17 cellular contexts compared by ENCODE assay signal in the genomic region with DNA sequence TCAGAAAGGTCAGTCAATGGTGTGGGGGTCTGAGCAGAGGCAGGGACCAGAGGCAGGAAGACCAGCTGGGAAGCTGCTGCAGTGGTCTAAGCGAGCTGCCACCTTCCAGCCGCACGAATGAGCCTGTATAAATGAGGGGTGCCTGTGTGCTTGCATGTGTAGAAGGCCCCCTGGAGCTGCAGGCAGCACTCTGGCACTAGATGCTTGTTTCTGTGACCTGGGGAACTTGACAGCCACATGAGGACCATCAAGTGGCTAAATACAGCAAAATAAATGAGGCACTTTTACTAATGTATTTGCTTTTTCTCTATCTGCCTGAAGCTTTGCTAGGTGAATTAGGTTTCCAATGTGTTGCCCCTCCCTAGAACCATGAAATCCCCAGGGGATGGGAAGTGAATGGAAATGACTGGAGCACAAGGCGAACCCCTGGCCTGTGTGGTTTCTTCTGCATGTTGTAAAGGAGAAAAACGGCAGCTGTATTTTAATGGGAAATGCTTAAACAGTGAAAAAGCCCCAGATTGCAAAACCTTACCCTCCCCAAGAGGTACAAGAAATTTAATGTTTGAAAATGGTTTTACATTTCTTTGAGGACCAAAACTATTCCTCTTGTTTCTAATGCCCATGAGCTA. TPM values are rescaled to one million over a fixed set of nuclear protein-coding genes. Genes with fewer than 3 reads are reported as not detected.
DNase-seq lines count a peak whose midpoint lies in the region; ATAC-seq and TF ChIP-seq lines count a peak whose summit lies in the region.
"Had no signal": no experiment of that assay in that cellular context is flagged by ENCODE, and none has a peak within 500 bp of the region (broad histone marks: within the 10 kb centered on the region; RNA-seq: fewer than 3 reads in every experiment).

No MANE protein-coding gene starts in this region.

- peaks cover 9% of the 10 kb centered on the region for H3K27me3 Mint-ChIP-seq in GM23338 (ENCODE audit: insufficient read depth, low read depth, poor library complexity)
- H3K27me3 Mint-ChIP-seq in activated naive CD8-positive, alpha-beta T cell treated with anti-CD3 and anti-CD28 coated beads for 36 hours = peaks cover 23% of the 10 kb centered on the region
- H3K27me3 Mint-ChIP-seq in stimulated activated naive CD8-positive, alpha-beta T cell treated with anti-CD3 and anti-CD28 coated beads, Interleukin-15, amount 100 ng/mL, for 72 hours = peaks cover 33% of the 10 kb centered on the region

- no peaks in the 10 kb centered on the region for H3K79me2 ChIP-seq in GM23338 (replicated peaks; ENCODE audit: insufficient read depth)

- H3K4me3 Mint-ChIP-seq in GM23338 = no peak overlapping the region
- no peak overlapping the region for H3K4me3 Mint-ChIP-seq in activated naive CD8-positive, alpha-beta T cell treated with anti-CD3 and anti-CD28 coated beads for 36 hours
- H3K4me3 Mint-ChIP-seq in stimulated activated naive CD8-positive, alpha-beta T cell treated with anti-CD3 and anti-CD28 coated beads, Interleukin-15, amount 100 ng/mL, for 72 hours = no peak overlapping the region
- H3K4me3 Mint-ChIP-seq: activated CD8-positive, alpha-beta T cell treated with anti-CD3 and anti-CD28 coated beads, Interleukin-2, amount 10 ng/mL, durations not matched to agents 7 days and 5 days; CD8-positive, alpha-beta T cell had no signal

- no peaks in the 10 kb centered on the region for H3F3A ChIP-seq in GM23338 (replicated peaks; ENCODE audit: low read depth)

- no peaks in the 10 kb centered on the region for H4K20me1 ChIP-seq in GM23338 (replicated peaks; ENCODE audit: insufficient read depth)

- H3K27ac ChIP-seq in GM23338 (ENCODE audit: low read depth) = no peak overlapping the region
- H3K27ac ChIP-seq: coronary artery, epithelial cell of prostate, WERI-Rb-1 had no signal

- no peak overlapping the region for H3K27ac Mint-ChIP-seq in GM23338
- no peak overlapping the region for H3K27ac Mint-ChIP-seq in activated naive CD8-positive, alpha-beta T cell treated with anti-CD3 and anti-CD28 coated beads for 36 hours
- H3K27ac Mint-ChIP-seq in stimulated activated naive CD8-positive, alpha-beta T cell treated with anti-CD3 and anti-CD28 coated beads, Interleukin-15, amount 100 ng/mL, for 72 hours = no peak overlapping the region
- H3K27ac Mint-ChIP-seq: activated CD8-positive, alpha-beta T cell treated with anti-CD3 and anti-CD28 coated beads, Interleukin-2, amount 10 ng/mL, durations not matched to agents 7 days and 5 days; activated T-helper 2 cell treated with anti-CD3 and anti-CD28 coated beads, Interferon-gamma antibody, Interleukin-2, Interleukin-4, amounts not matched to agents 10 μg/mL and 5 μg/mL and 100 μg/mL, durations not matched to agents 14 hours and 24 hours and 36 hours; CD8-positive, alpha-beta T cell had no signal

- ATAC-seq in GM23338 = peak; percentile 28; the same call in 2 of the 3 replicates
- ATAC-seq in SK-N-SH treated with all-trans-retinoic acid at 6 μM for 48 hours = no peak
- ATAC-seq in stimulated activated naive CD8-positive, alpha-beta T cell treated with anti-CD3 and anti-CD28 coated beads, Interleukin-15, amount 100 ng/mL, for 72 hours = no peak
- ATAC-seq: activated CD8-positive, alpha-beta T cell treated with anti-CD3 and anti-CD28 coated beads, Interleukin-2, amount 10 ng/mL, durations not matched to agents 7 days and 5 days; CD8-positive, alpha-beta T cell; Panc1 had no signal

- H3K4me3 ChIP-seq in GM23338 = no peak overlapping the region
- H3K4me3 ChIP-seq in cardiac fibroblast (replicated peaks in 1 of 2; ENCODE audit: low read depth in 2 of 2, low read length in 2 of 2) = no peak overlapping the region
- H3K4me3 ChIP-seq: coronary artery had no signal

- no peaks in the 10 kb centered on the region for H3K27me3 ChIP-seq in GM23338 (ENCODE audit: insufficient read depth)

- no peaks in the 10 kb centered on the region for H3K4me1 ChIP-seq in GM23338 (ENCODE audit: insufficient read depth)

- no peaks in the 10 kb centered on the region for H3K36me3 Mint-ChIP-seq in GM23338 (ENCODE audit: low read depth)
- H3K36me3 Mint-ChIP-seq in activated naive CD8-positive, alpha-beta T cell treated with anti-CD3 and anti-CD28 coated beads for 36 hours = no peaks in the 10 kb centered on the region
- H3K36me3 Mint-ChIP-seq: CD8-positive, alpha-beta T cell had no signal

- TF ChIP-seq CTCF in GM23338 (conservative IDR thresholded peaks at IDR 0.05; ENCODE audit: low read depth in 2 of 2) = no peak
- no peak for TF ChIP-seq CTCF in cardiac fibroblast (IDR thresholded peaks at IDR 0.05; ENCODE audit: low read depth, low read length)

- DNase-seq in GM23338 (ENCODE audit: low spot score) = no peak
- peak; percentile 10 for DNase-seq in NCI-H2081 treated with DMSO at 0.1 percent for 48 hours (lab: John Stamatoyannopoulos, UW)
- peak; percentile 62 to 89 for DNase-seq in cardiac fibroblast (ENCODE audit: low read depth in 2 of 2)
- peak; percentile 20 for DNase-seq in renal cortical epithelial cell (ENCODE audit: low read depth)
- DNase-seq in activated naive CD8-positive, alpha-beta T cell treated with anti-CD3 and anti-CD28 coated beads for 36 hours = no peak
- no peak for DNase-seq in stimulated activated naive CD8-positive, alpha-beta T cell treated with anti-CD3 and anti-CD28 coated beads, Interleukin-15, amount 100 ng/mL, for 72 hours
- DNase-seq: activated CD8-positive, alpha-beta T cell treated with anti-CD3 and anti-CD28 coated beads, Interleukin-2, amount 10 ng/mL, durations not matched to agents 7 days and 5 days; CD8-positive, alpha-beta T cell; GDM1; hippocampal formation; SW 1271; WERI-Rb-1 had no signal

- peak overlapping the region; percentile 23; the same call in 1 of the 2 replicates for H2AFZ ChIP-seq in GM23338

- no peaks in the 10 kb centered on the region for H3K9me2 ChIP-seq in GM23338 (ENCODE audit: insufficient read depth)

- no peaks in the 10 kb centered on the region for H3K36me3 ChIP-seq in GM23338 (ENCODE audit: insufficient read depth)
- H3K36me3 ChIP-seq: WERI-Rb-1 had no signal

- H3K4me2 ChIP-seq in GM23338 = no peak overlapping the region

- no peaks in the 10 kb centered on the region for H3K9me3 Mint-ChIP-seq in GM23338
- H3K9me3 Mint-ChIP-seq in activated naive CD8-positive, alpha-beta T cell treated with anti-CD3 and anti-CD28 coated beads for 36 hours = no peaks in the 10 kb centered on the region
- no peaks in the 10 kb centered on the region for H3K9me3 Mint-ChIP-seq in stimulated activated naive CD8-positive, alpha-beta T cell treated with anti-CD3 and anti-CD28 coated beads, Interleukin-15, amount 100 ng/mL, for 72 hours
- H3K9me3 Mint-ChIP-seq: activated T-helper 2 cell treated with anti-CD3 and anti-CD28 coated beads, Interferon-gamma antibody, Interleukin-2, Interleukin-4, amounts not matched to agents 10 μg/mL and 5 μg/mL and 100 μg/mL, durations not matched to agents 14 hours and 24 hours and 36 hours; CD8-positive, alpha-beta T cell had no signal

- H3K4me1 Mint-ChIP-seq in GM23338 = peaks cover 21% of the 10 kb centered on the region
- peaks cover 6% of the 10 kb centered on the region for H3K4me1 Mint-ChIP-seq in activated naive CD8-positive, alpha-beta T cell treated with anti-CD3 and anti-CD28 coated beads for 36 hours
- H3K4me1 Mint-ChIP-seq in stimulated activated naive CD8-positive, alpha-beta T cell treated with anti-CD3 and anti-CD28 coated beads, Interleukin-15, amount 100 ng/mL, for 72 hours = peaks cover 12% of the 10 kb centered on the region

TF ChIP-seq in GM23338, 12 proteins besides CTCF, POLR2A, EP300 and RAD21:
- no peak for TF ChIP-seq ZNF114 (CRISPR knock-in tag; IDR thresholded peaks at IDR 0.05)
TF ChIP-seq in GM23338: peak in this region for 0.

TF ChIP-seq in SK-N-SH treated with all-trans-retinoic acid at 6 μM for 48 hours, 23 proteins besides CTCF, POLR2A, EP300 and RAD21:
- no peak for TF ChIP-seq ISL1 (CRISPR knock-in tag; IDR thresholded peaks at IDR 0.05)
- no peak for TF ChIP-seq ZC3H10 (CRISPR knock-in tag; IDR thresholded peaks at IDR 0.05)
- TF ChIP-seq TCF4 (CRISPR knock-in tag; IDR thresholded peaks at IDR 0.05; ENCODE audit: borderline replicate concordance) = no peak
- TF ChIP-seq RARB (CRISPR knock-in tag; IDR thresholded peaks at IDR 0.05) = no peak
- TF ChIP-seq, protein P1, sequence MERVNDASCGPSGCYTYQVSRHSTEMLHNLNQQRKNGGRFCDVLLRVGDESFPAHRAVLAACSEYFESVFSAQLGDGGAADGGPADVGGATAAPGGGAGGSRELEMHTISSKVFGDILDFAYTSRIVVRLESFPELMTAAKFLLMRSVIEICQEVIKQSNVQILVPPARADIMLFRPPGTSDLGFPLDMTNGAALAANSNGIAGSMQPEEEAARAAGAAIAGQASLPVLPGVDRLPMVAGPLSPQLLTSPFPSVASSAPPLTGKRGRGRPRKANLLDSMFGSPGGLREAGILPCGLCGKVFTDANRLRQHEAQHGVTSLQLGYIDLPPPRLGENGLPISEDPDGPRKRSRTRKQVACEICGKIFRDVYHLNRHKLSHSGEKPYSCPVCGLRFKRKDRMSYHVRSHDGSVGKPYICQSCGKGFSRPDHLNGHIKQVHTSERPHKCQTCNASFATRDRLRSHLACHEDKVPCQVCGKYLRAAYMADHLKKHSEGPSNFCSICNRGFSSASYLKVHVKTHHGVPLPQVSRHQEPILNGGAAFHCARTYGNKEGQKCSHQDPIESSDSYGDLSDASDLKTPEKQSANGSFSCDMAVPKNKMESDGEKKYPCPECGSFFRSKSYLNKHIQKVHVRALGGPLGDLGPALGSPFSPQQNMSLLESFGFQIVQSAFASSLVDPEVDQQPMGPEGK (CRISPR knock-in tag; IDR thresholded peaks at IDR 0.05; ENCODE audit: borderline replicate concordance) = no peak
- no peak for TF ChIP-seq PPARA (CRISPR knock-in tag; IDR thresholded peaks at IDR 0.05; ENCODE audit: borderline replicate concordance)
- TF ChIP-seq BACH2 (CRISPR knock-in tag; IDR thresholded peaks at IDR 0.05; ENCODE audit: borderline replicate concordance) = no peak
- TF ChIP-seq CSRNP3 (CRISPR knock-in tag; IDR thresholded peaks at IDR 0.05) = no peak
TF ChIP-seq in SK-N-SH treated with all-trans-retinoic acid at 6 μM for 48 hours: peak in this region for 0.

RNA-seq across cellular contexts. Expression of gene PYROXD2, which starts 57.7 kb away (rescaled TPM):
- total RNA-seq in GM23338 (2014; rRNA removed; shearing (Covaris generic)) = 0.12 and 1.3 TPM in 2 replicates
- 2.2 and 2.6 TPM in 2 replicates for polyA plus RNA-seq in GM23338 (2016; fragmentation: Nextera tagmentation; extraction: Ambion mirVana)
- total RNA-seq in renal cortical epithelial cell = 4.6 and 8.7 TPM in 2 replicates
- 1 to 10 TPM; 2.8 to 3.9 TPM for total RNA-seq in activated naive CD8-positive, alpha-beta T cell treated with anti-CD3 and anti-CD28 coated beads for 36 hours

Comparison
In these comparisons a context has a peak if more than half of its experiments do, and no peak if none do; other contexts are left out.
1. DNase-seq: peak in NCI-H2081 treated with DMSO at 0.1 percent for 48 hours (single experiment), cardiac fibroblast (2 of 2) and renal cortical epithelial cell (single experiment); none in GM23338 (single experiment), activated naive CD8-positive, alpha-beta T cell treated with anti-CD3 and anti-CD28 coated beads for 36 hours (single experiment) and stimulated activated naive CD8-positive, alpha-beta T cell treated with anti-CD3 and anti-CD28 coated beads, Interleukin-15, amount 100 ng/mL, for 72 hours (0 of 2).